In genomic region chr14:64680675-64681060, GRCh38 we compare ENCODE assay signal across 1 cellular context.
TF ChIP-seq lines count a peak whose summit lies in the region.

No MANE protein-coding gene starts in this region.

TF ChIP-seq in HepG2, 621 proteins besides CTCF, POLR2A, EP300 and RAD21 (continued from another document):
- TF ChIP-seq ZKSCAN8 (CRISPR knock-in tag; IDR thresholded peaks at IDR 0.05; ENCODE audit: borderline replicate concordance) (no peak), ZNF589 (CRISPR knock-in tag; conservative IDR thresholded peaks at IDR 0.05) (no peak), ZNF260 (CRISPR knock-in tag; IDR thresholded peaks at IDR 0.05; ENCODE audit: borderline replicate concordance, low read depth) (no peak), NR2C2 (CRISPR knock-in tag; IDR thresholded peaks at IDR 0.05; ENCODE audit: borderline replicate concordance) (no peak), ZNF136 (CRISPR knock-in tag; IDR thresholded peaks at IDR 0.05; ENCODE audit: low read depth) (no peak), XRCC5 (optimal IDR thresholded peaks at IDR 0.05; ENCODE audit: low read length) (no peak), TBX2 (CRISPR knock-in tag; IDR thresholded peaks at IDR 0.05; ENCODE audit: borderline replicate concordance) (no peak), ZBTB39 (CRISPR knock-in tag; IDR thresholded peaks at IDR 0.05) (no peak), ZNF850 (CRISPR knock-in tag; conservative IDR thresholded peaks at IDR 0.05) (no peak), DPF2 (CRISPR knock-in tag; IDR thresholded peaks at IDR 0.05; ENCODE audit: borderline replicate concordance, low read depth) (no peak), MXI1 (IDR thresholded peaks at IDR 0.05; ENCODE audit: borderline replicate concordance, low read depth, low read length) (no peak), ZBTB49 (CRISPR knock-in tag; IDR thresholded peaks at IDR 0.05; ENCODE audit: borderline replicate concordance) (no peak), REPIN1 (CRISPR knock-in tag; IDR thresholded peaks at IDR 0.05; ENCODE audit: borderline replicate concordance, low read depth) (no peak), NAIF1 (CRISPR knock-in tag; IDR thresholded peaks at IDR 0.05; ENCODE audit: borderline replicate concordance) (no peak), ZNF713 (CRISPR knock-in tag; IDR thresholded peaks at IDR 0.05) (no peak), ARID3A (IDR thresholded peaks at IDR 0.05; ENCODE audit: low read depth, low read length) (no peak), ZNF333 (CRISPR knock-in tag; IDR thresholded peaks at IDR 0.05; ENCODE audit: borderline replicate concordance) (no peak), ZNF44 (CRISPR knock-in tag; IDR thresholded peaks at IDR 0.05) (no peak)
